In the genomic region with DNA sequence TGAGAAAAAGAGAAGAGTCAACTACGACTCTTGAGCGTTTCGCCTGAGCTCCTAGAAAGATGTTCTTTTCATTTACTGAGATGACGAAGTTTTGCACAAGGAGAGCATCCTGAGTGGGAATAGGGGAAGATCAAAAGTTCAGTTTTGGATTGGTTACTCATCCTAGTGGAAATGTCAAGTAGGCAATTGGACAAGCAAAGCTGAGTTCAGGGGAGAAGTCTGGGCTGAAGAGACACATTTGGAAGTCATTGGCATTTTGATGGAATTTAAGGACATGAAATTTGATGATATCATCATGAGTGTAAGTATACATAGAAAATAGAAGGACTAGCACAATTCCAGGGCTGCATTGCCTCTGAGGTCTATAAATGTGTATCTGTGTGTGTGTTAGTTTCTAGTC, we compare ENCODE assay signal across 27 cellular contexts.
DNase-seq lines count a peak whose midpoint lies in the region; ATAC-seq, FAIRE-seq and TF ChIP-seq lines count a peak whose summit lies in the region.
"Had no signal": no experiment of that assay in that cellular context is flagged by ENCODE, and none has a peak within 500 bp of the region (broad histone marks: within the 10 kb centered on the region; RNA-seq: fewer than 3 reads in every experiment).

No MANE protein-coding gene starts in this region.

- no peak overlapping the region for H3K9ac ChIP-seq in GM23248

- in situ Hi-C loops in GM23248 (cut with MboI): no loop called here

- no peak overlapping the region for H3K27ac ChIP-seq in GM23248
- H3K27ac ChIP-seq: C4-2B, SJCRH30 had no signal

- peaks cover 24% of the 10 kb centered on the region for H3K4me1 ChIP-seq in GM23248 (ENCODE audit: insufficient read depth)
- H3K4me1 ChIP-seq: Caco-2 had no signal

- H3K27me3 ChIP-seq in GM23248 (replicated peaks; ENCODE audit: insufficient read depth): no peaks in the 10 kb centered on the region
- H3K27me3 ChIP-seq: SJCRH30 had no signal

- DNase-seq in GM23248 (peak; percentile 29), RPMI7951 (ENCODE audit: low read depth) (peak; percentile 24), fibroblast of mammary gland (ENCODE audit: low read depth) (peak; percentile 28), frontal cortex (ENCODE audit: low spot score in 2 of 2) (no peak), left colon (no peak), NCI-H1436 (lab: John Stamatoyannopoulos, UW) (no peak)
- no peak for DNase-seq in central memory CD4-positive, alpha-beta T cell
- DNase-seq: Caco-2; CD8-positive, alpha-beta T cell; DMS79; EL; GF-D8; Kasumi-1; MV-4-11; NCI-H1105 treated with DMSO at 0.1 percent for 48 hours; NCI-H2029; NCI-H446 treated with DMSO at 0.1 percent for 48 hours; NCI-H82; NK-92 treated with Interleukin-12 subunit alpha and Interleukin-12 subunit beta, amount 100 ng/mL, for 24 hours; PC-3; SJCRH30 had no signal

- H3K4me2 ChIP-seq in GM23248 (ENCODE audit: unreplicated experiment): no peak overlapping the region

- no peaks in the 10 kb centered on the region for H3K9me2 ChIP-seq in GM23248 (ENCODE audit: insufficient read depth)

- intact Hi-C loops in left colon (cut with DNase I, micrococcal nuclease): no loop called here

- H3K4me3 ChIP-seq in GM23248: no peak overlapping the region
- H3K4me3 ChIP-seq in fibroblast of mammary gland (ENCODE audit: control insufficient read depth, low read depth, low read length): no peak overlapping the region
- H3K4me3 ChIP-seq: K562, SJCRH30 had no signal

- 60 to 74% methylated on average over 4 of the region's 4 CpGs for WGBS in GM23248 (ENCODE audit: low coverage in 1 of 2, low lambda C conversion rate in 2 of 2, missing lambda C conversion rate in 2 of 2), 2 experiments

- no peak for TF ChIP-seq CTCF in fibroblast of mammary gland (conservative IDR thresholded peaks at IDR 0.05; ENCODE audit: control insufficient read depth, insufficient read depth, low read depth, low read length)

- no peaks in the 10 kb centered on the region for H3K9me3 ChIP-seq in GM23248 (ENCODE audit: low read depth)
- H3K9me3 ChIP-seq: Caco-2, SJCRH30 had no signal

- H3F3A ChIP-seq in GM23248 (ENCODE audit: insufficient read depth): no peaks in the 10 kb centered on the region

- ATAC-seq in left colon: no peak
- ATAC-seq: CD8-positive, alpha-beta T cell; K562; PC-3; Right ventricle myocardium inferior had no signal

- H3K79me2 ChIP-seq in GM23248 (ENCODE audit: insufficient read depth): no peaks in the 10 kb centered on the region

- no peak for FAIRE-seq in frontal cortex (lab: Jason Lieb, UNC)
- FAIRE-seq: GM18507, H1, HTR-8/SVneo, K562 had no signal

- H4K20me1 ChIP-seq in GM23248 (ENCODE audit: insufficient read depth): no peaks in the 10 kb centered on the region

- no peaks in the 10 kb centered on the region for H3K36me3 ChIP-seq in GM23248 (ENCODE audit: low read depth)
- H3K36me3 ChIP-seq: SJCRH30 had no signal

- H2AFZ ChIP-seq in GM23248: no peak overlapping the region

Comparison
In these comparisons a context has a peak if more than half of its experiments do, and no peak if none do; other contexts are left out.
1. DNase-seq: peak in GM23248 (single experiment), RPMI7951 (single experiment) and fibroblast of mammary gland (single experiment); none in frontal cortex (0 of 2), left colon (0 of 2), central memory CD4-positive, alpha-beta T cell (single experiment) and NCI-H1436 (single experiment).